In the genomic region with DNA sequence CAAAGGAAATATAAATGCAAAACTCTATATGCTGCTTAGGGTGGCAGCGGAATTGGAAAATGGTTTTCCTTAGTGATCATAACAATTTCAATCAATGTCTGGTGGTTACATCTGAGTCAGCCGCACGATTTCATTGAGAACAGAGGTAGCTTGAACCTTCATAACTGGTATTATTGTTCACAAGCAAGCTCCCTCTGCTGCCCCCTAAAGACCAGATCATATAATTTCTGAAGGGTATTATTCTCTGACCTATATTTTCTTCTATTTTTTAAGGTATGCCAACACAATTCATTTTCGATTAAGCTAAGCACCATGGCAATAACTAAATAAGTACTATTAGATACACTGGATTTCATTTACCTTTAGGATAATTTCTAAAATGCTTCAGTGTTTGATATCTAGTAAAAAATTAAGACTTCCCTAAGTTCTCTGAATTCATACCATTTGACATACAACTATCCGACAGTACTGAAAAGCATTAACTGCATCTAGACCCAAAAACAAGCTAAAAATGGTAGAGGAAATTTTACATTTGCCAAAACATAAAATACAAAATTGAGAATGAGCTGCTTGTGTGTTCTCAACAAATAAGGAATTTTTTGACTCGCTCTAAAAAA, we compare ENCODE assay signal across 8 cellular contexts.
DNase-seq lines count a peak whose midpoint lies in the region; ATAC-seq, FAIRE-seq and TF ChIP-seq lines count a peak whose summit lies in the region.

No MANE protein-coding gene starts in this region.

- no peaks in the 10 kb centered on the region for H3K27me3 ChIP-seq in upper lobe of right lung

- no peak overlapping the region for H3K27ac Mint-ChIP-seq in stimulated activated naive CD8-positive, alpha-beta T cell treated with anti-CD3 and anti-CD28 coated beads, Interleukin-15, amount 100 ng/mL, for 72 hours

- no peak overlapping the region for H3K4me3 ChIP-seq in foreskin fibroblast (ENCODE audit: low read depth in 1 of 2, low read length in 2 of 2)
- H3K4me3 ChIP-seq in upper lobe of right lung, result no peak overlapping the region

- peak; percentile 4 for DNase-seq in activated CD4-positive, alpha-beta T cell treated with anti-CD3 and anti-CD28 coated beads for 48 hours
- no peak for DNase-seq in activated CD4-positive, alpha-beta T cell treated with anti-CD3 and anti-CD28 coated beads, Interleukin-2, amount 50 U/mL, for 4 hours
- DNase-seq in HTR-8/SVneo (ENCODE audit: insufficient read length, low spot score) (peak; percentile 47), SHP77 treated with DMSO at 0.1 percent for 48 hours (lab: John Stamatoyannopoulos, UW) (peak; percentile 53), foreskin fibroblast (peak in 1 of 2 donors; percentile 28), upper lobe of right lung (no peak), mesenteric fat pad (ENCODE audit: low spot score) (no peak)
- DNase-seq in stimulated activated naive CD8-positive, alpha-beta T cell treated with anti-CD3 and anti-CD28 coated beads, Interleukin-15, amount 100 ng/mL, for 72 hours, result no peak

- intact Hi-C loops in upper lobe of right lung (cut with DNase I), result no loop called here

- no peak overlapping the region for H3K27ac ChIP-seq in upper lobe of right lung

- no peaks in the 10 kb centered on the region for H3K9me3 ChIP-seq in upper lobe of right lung

- FAIRE-seq in HTR-8/SVneo (lab: Jason Lieb, UNC), result peak; percentile 13

- H3K4me3 Mint-ChIP-seq in stimulated activated naive CD8-positive, alpha-beta T cell treated with anti-CD3 and anti-CD28 coated beads, Interleukin-15, amount 100 ng/mL, for 72 hours, result no peak overlapping the region

- no peaks in the 10 kb centered on the region for H3K4me1 Mint-ChIP-seq in stimulated activated naive CD8-positive, alpha-beta T cell treated with anti-CD3 and anti-CD28 coated beads, Interleukin-15, amount 100 ng/mL, for 72 hours

- H3K4me1 ChIP-seq in upper lobe of right lung, result peaks cover 3% of the 10 kb centered on the region

- no peaks in the 10 kb centered on the region for H3K9me3 Mint-ChIP-seq in stimulated activated naive CD8-positive, alpha-beta T cell treated with anti-CD3 and anti-CD28 coated beads, Interleukin-15, amount 100 ng/mL, for 72 hours

- ATAC-seq in upper lobe of right lung, result peak; percentile 74
- no peak for ATAC-seq in stimulated activated naive CD8-positive, alpha-beta T cell treated with anti-CD3 and anti-CD28 coated beads, Interleukin-15, amount 100 ng/mL, for 72 hours

- H3K36me3 ChIP-seq in upper lobe of right lung, result no peaks in the 10 kb centered on the region

- peaks cover 51% of the 10 kb centered on the region for H3K27me3 Mint-ChIP-seq in stimulated activated naive CD8-positive, alpha-beta T cell treated with anti-CD3 and anti-CD28 coated beads, Interleukin-15, amount 100 ng/mL, for 72 hours

- TF ChIP-seq CTCF in foreskin fibroblast (IDR thresholded peaks at IDR 0.05; ENCODE audit: low read depth, low read length) (peak; percentile 52), upper lobe of right lung (IDR thresholded peaks at IDR 0.05) (peak; percentile 53)

Comparison
In these comparisons a context has a peak if more than half of its experiments do, and no peak if none do; other contexts are left out.
1. DNase-seq: peak in activated CD4-positive, alpha-beta T cell treated with anti-CD3 and anti-CD28 coated beads for 48 hours (single experiment), HTR-8/SVneo (single experiment) and SHP77 treated with DMSO at 0.1 percent for 48 hours (single experiment); none in activated CD4-positive, alpha-beta T cell treated with anti-CD3 and anti-CD28 coated beads, Interleukin-2, amount 50 U/mL, for 4 hours (0 of 2), upper lobe of right lung (single experiment), mesenteric fat pad (single experiment) and stimulated activated naive CD8-positive, alpha-beta T cell treated with anti-CD3 and anti-CD28 coated beads, Interleukin-15, amount 100 ng/mL, for 72 hours (0 of 2).